In genomic region chr12:46372852-46373302, GRCh38 we compare ENCODE assay signal across 8 cellular contexts. TPM values are rescaled to one million over a fixed set of nuclear protein-coding genes. Genes with fewer than 3 reads are reported as not detected.
DNase-seq lines count a peak whose midpoint lies in the region; ATAC-seq lines count a peak whose summit lies in the region.

No MANE protein-coding gene starts in this region.

- DNase-seq in NCI-H526 treated with DMSO at 0.1 percent for 48 hours (lab: John Stamatoyannopoulos, UW): peak; percentile 52
- DNase-seq in NCI-H526 (lab: John Stamatoyannopoulos, UW): no peak
- DNase-seq in activated T-cell treated with anti-CD3 and anti-CD28 coated beads, Interleukin-2, amount 50 U/mL, for 4 hours: no peak
- DNase-seq in stimulated activated naive B cell treated with anti-CD40 and anti-IgM and Interleukin-4, amounts not matched to agents 10 μg/mL and 1 μg/mL and 100 μg/mL, for 72 hours: no peak
- DNase-seq in NOMO-1 (lab: John Stamatoyannopoulos, UW; ENCODE audit: unreplicated experiment in 2 of 2): no peak

- H3K4me3 Mint-ChIP-seq in activated T-cell treated with anti-CD3 and anti-CD28 coated beads, Interleukin-2, amount 50 U/mL, for 4 hours: peak overlapping the region; percentile 99
- H3K4me3 Mint-ChIP-seq in stimulated activated naive B cell treated with anti-CD40 and anti-IgM and Interleukin-4, amounts not matched to agents 10 μg/mL and 1 μg/mL and 100 μg/mL, for 72 hours: peak overlapping the region; percentile 89 to 96

- H3K27ac Mint-ChIP-seq in stimulated activated naive B cell treated with anti-CD40 and anti-IgM and Interleukin-4, amounts not matched to agents 10 μg/mL and 1 μg/mL and 100 μg/mL, for 72 hours: peak overlapping the region; percentile 99

- peak overlapping the region; percentile 99 for H3K4me3 ChIP-seq in iPS-11a (ENCODE audit: low read depth, low read length)

- no peaks in the 10 kb centered on the region for H3K27me3 Mint-ChIP-seq in activated T-cell treated with anti-CD3 and anti-CD28 coated beads, Interleukin-2, amount 50 U/mL, for 4 hours (ENCODE audit: low read depth)
- no peaks in the 10 kb centered on the region for H3K27me3 Mint-ChIP-seq in stimulated activated naive B cell treated with anti-CD40 and anti-IgM and Interleukin-4, amounts not matched to agents 10 μg/mL and 1 μg/mL and 100 μg/mL, for 72 hours

- peaks cover 27% of the 10 kb centered on the region for H3K36me3 Mint-ChIP-seq in activated T-cell treated with anti-CD3 and anti-CD28 coated beads, Interleukin-2, amount 50 U/mL, for 4 hours (ENCODE audit: insufficient read depth)
- H3K36me3 Mint-ChIP-seq in stimulated activated naive B cell treated with anti-CD40 and anti-IgM and Interleukin-4, amounts not matched to agents 10 μg/mL and 1 μg/mL and 100 μg/mL, for 72 hours: peaks cover 19 to 22% of the 10 kb centered on the region in 2 donors

- H3K9me3 Mint-ChIP-seq in activated T-cell treated with anti-CD3 and anti-CD28 coated beads, Interleukin-2, amount 50 U/mL, for 4 hours: no peaks in the 10 kb centered on the region
- H3K9me3 Mint-ChIP-seq in stimulated activated naive B cell treated with anti-CD40 and anti-IgM and Interleukin-4, amounts not matched to agents 10 μg/mL and 1 μg/mL and 100 μg/mL, for 72 hours: no peaks in the 10 kb centered on the region

- no peak for ATAC-seq in activated T-cell treated with anti-CD3 and anti-CD28 coated beads, Interleukin-2, amount 50 U/mL, for 4 hours
- ATAC-seq in stimulated activated naive B cell treated with anti-CD40 and anti-IgM and Interleukin-4, amounts not matched to agents 10 μg/mL and 1 μg/mL and 100 μg/mL, for 72 hours (replicated peaks): no peak
- ATAC-seq in HG03095 (IDR thresholded peaks at IDR 0.05; ENCODE audit: unreplicated experiment) (no peak), HG03521 (IDR thresholded peaks at IDR 0.05; ENCODE audit: unreplicated experiment) (no peak)

- peaks cover 49% of the 10 kb centered on the region for H3K4me1 Mint-ChIP-seq in activated T-cell treated with anti-CD3 and anti-CD28 coated beads, Interleukin-2, amount 50 U/mL, for 4 hours (ENCODE audit: low read depth)
- peaks cover 19 to 41% of the 10 kb centered on the region in 2 donors for H3K4me1 Mint-ChIP-seq in stimulated activated naive B cell treated with anti-CD40 and anti-IgM and Interleukin-4, amounts not matched to agents 10 μg/mL and 1 μg/mL and 100 μg/mL, for 72 hours

RNA-seq across cellular contexts. Expression of gene SLC38A2, which starts 0.3 kb away (rescaled TPM):
- 100 to 1,000 TPM; 164 to 214 (median 175) TPM for total RNA-seq in activated T-cell treated with anti-CD3 and anti-CD28 coated beads, Interleukin-2, amount 50 U/mL, for 4 hours
